In genomic region chr2:226838758-226839555, GRCh38 we compare ENCODE assay signal across 11 cellular contexts. TPM values are rescaled to one million over a fixed set of nuclear protein-coding genes. Genes with fewer than 3 reads are reported as not detected.
DNase-seq lines count a peak whose midpoint lies in the region; ATAC-seq and TF ChIP-seq lines count a peak whose summit lies in the region.
"Had no signal": no experiment of that assay in that cellular context is flagged by ENCODE, and none has a peak within 500 bp of the region (broad histone marks: within the 10 kb centered on the region; RNA-seq: fewer than 3 reads in every experiment).

No MANE protein-coding gene starts in this region.

- peaks cover 61% of the 10 kb centered on the region for H3K4me1 Mint-ChIP-seq in activated CD4-positive, alpha-beta T cell treated with anti-CD3 and anti-CD28 coated beads, Interleukin-2, amount 10 ng/mL, durations not matched to agents 7 days and 5 days
- peaks cover 44% of the 10 kb centered on the region for H3K4me1 Mint-ChIP-seq in HFFc6 (ENCODE audit: low read depth)
- peaks cover 73% of the 10 kb centered on the region for H3K4me1 Mint-ChIP-seq in activated T-cell treated with anti-CD3 and anti-CD28 coated beads, Interleukin-2, amount 50 U/mL, for 4 hours (ENCODE audit: low read depth)
- peaks cover 39 to 88% (median 77%) of the 10 kb centered on the region in 4 donors for H3K4me1 Mint-ChIP-seq in naive thymus-derived CD8-positive, alpha-beta T cell

- H3K27me3 Mint-ChIP-seq in activated CD4-positive, alpha-beta T cell treated with anti-CD3 and anti-CD28 coated beads, Interleukin-2, amount 10 ng/mL, durations not matched to agents 7 days and 5 days = no peaks in the 10 kb centered on the region
- H3K27me3 Mint-ChIP-seq in HFFc6 (ENCODE audit: insufficient read depth) = no peaks in the 10 kb centered on the region
- H3K27me3 Mint-ChIP-seq in activated T-cell treated with anti-CD3 and anti-CD28 coated beads, Interleukin-2, amount 50 U/mL, for 4 hours (ENCODE audit: low read depth) = no peaks in the 10 kb centered on the region
- H3K27me3 Mint-ChIP-seq in naive thymus-derived CD8-positive, alpha-beta T cell = no peaks in the 10 kb centered on the region

- no peak for TF ChIP-seq CTCF in HFFc6 (IDR thresholded peaks at IDR 0.05)

- H3K27ac ChIP-seq in neuronal stem cell (replicated peaks; ENCODE audit: low read length) = no peak overlapping the region

- H2AK5ac ChIP-seq in neuronal stem cell (ENCODE audit: low read depth, low read length) = no peak overlapping the region

- peaks cover 8% of the 10 kb centered on the region for H3K9me3 Mint-ChIP-seq in activated CD4-positive, alpha-beta T cell treated with anti-CD3 and anti-CD28 coated beads, Interleukin-2, amount 10 ng/mL, durations not matched to agents 7 days and 5 days
- peaks cover 7% of the 10 kb centered on the region; the same call in 1 of the 2 replicates for H3K9me3 Mint-ChIP-seq in HFFc6
- no peaks in the 10 kb centered on the region for H3K9me3 Mint-ChIP-seq in activated T-cell treated with anti-CD3 and anti-CD28 coated beads, Interleukin-2, amount 50 U/mL, for 4 hours
- H3K9me3 Mint-ChIP-seq in naive thymus-derived CD8-positive, alpha-beta T cell = no peaks in the 10 kb centered on the region

- peaks cover 61% of the 10 kb centered on the region for H3K36me3 Mint-ChIP-seq in activated CD4-positive, alpha-beta T cell treated with anti-CD3 and anti-CD28 coated beads, Interleukin-2, amount 10 ng/mL, durations not matched to agents 7 days and 5 days (ENCODE audit: low read depth)
- peaks cover 54% of the 10 kb centered on the region for H3K36me3 Mint-ChIP-seq in HFFc6 (ENCODE audit: low read depth)
- peaks cover 23% of the 10 kb centered on the region for H3K36me3 Mint-ChIP-seq in activated T-cell treated with anti-CD3 and anti-CD28 coated beads, Interleukin-2, amount 50 U/mL, for 4 hours (ENCODE audit: insufficient read depth)
- H3K36me3 Mint-ChIP-seq in naive thymus-derived CD8-positive, alpha-beta T cell = no peaks in the 10 kb centered on the region

- H4K8ac ChIP-seq in neuronal stem cell (ENCODE audit: low read depth, low read length) = no peak overlapping the region

- peaks cover 2 to 5% of the 10 kb centered on the region in 2 donors for H3K4me1 ChIP-seq in neuronal stem cell (ENCODE audit: control insufficient read depth in 2 of 2, insufficient read depth in 1 of 2, low read depth in 1 of 2, low read length in 2 of 2)

- H3K4ac ChIP-seq in neuronal stem cell (ENCODE audit: low read length) = no peak overlapping the region

- no peak for ATAC-seq in activated T-cell treated with anti-CD3 and anti-CD28 coated beads, Interleukin-2, amount 50 U/mL, for 4 hours
- no peak for ATAC-seq in naive thymus-derived CD8-positive, alpha-beta T cell
- ATAC-seq in HG02852 (IDR thresholded peaks at IDR 0.05; ENCODE audit: unreplicated experiment) = no peak

- POLR2A ChIA-PET in activated CD4-positive, alpha-beta T cell treated with anti-CD3 and anti-CD28 coated beads, Interleukin-2, amount 10 ng/mL, durations not matched to agents 7 days and 5 days (lab: Charles Lee) = no interaction called here
- POLR2A ChIA-PET in naive thymus-derived CD8-positive, alpha-beta T cell (lab: Charles Lee) = interaction anchor here (1.2 kb wide), 1 partner anchor 39 kb away, joined by 3 read pairs; the partner anchor contains the start of gene IRS1

- H3K14ac ChIP-seq in neuronal stem cell (ENCODE audit: low read length) = no peak overlapping the region

- H2AFZ ChIP-seq in neuronal stem cell (ENCODE audit: low read length) = no peak overlapping the region

- peaks cover 0 to 4% of the 10 kb centered on the region in 2 donors for H3K36me3 ChIP-seq in neuronal stem cell (replicated peaks in 1 of 2; ENCODE audit: control insufficient read depth in 2 of 2, insufficient read depth in 2 of 2, low read length in 2 of 2)

- peaks cover 0 to 3% (median 0%) of the 10 kb centered on the region in 3 experiments for H3K27me3 ChIP-seq in neuronal stem cell (ENCODE audit: control insufficient read depth in 3 of 3, insufficient read depth in 3 of 3, low read depth in 1 of 3, low read length in 3 of 3)

- peaks cover 0 to 18% of the 10 kb centered on the region in 2 donors for H3K9me3 ChIP-seq in neuronal stem cell (replicated peaks in 1 of 2; ENCODE audit: control insufficient read depth in 2 of 2, insufficient read depth in 1 of 2, low read depth in 1 of 2, low read length in 2 of 2)

- H3K18ac ChIP-seq in neuronal stem cell (ENCODE audit: low read length) = no peak overlapping the region

- CTCF ChIA-PET in activated CD4-positive, alpha-beta T cell treated with anti-CD3 and anti-CD28 coated beads, Interleukin-2, amount 10 ng/mL, durations not matched to agents 7 days and 5 days (lab: Charles Lee) = no interaction called here

- no peaks in the 10 kb centered on the region for H3K79me1 ChIP-seq in neuronal stem cell (ENCODE audit: low read depth, low read length)

- no peak overlapping the region for H2BK5ac ChIP-seq in neuronal stem cell (ENCODE audit: low read length)

- WGBS in neuronal stem cell (ENCODE audit: extremely low coverage in 2 of 2, insufficient read length in 2 of 2, insufficient replicate concordance in 1 of 2), 2 donors = no CpG with 5 or more reads among the region's 13 CpGs

- in situ Hi-C loops in ACHN (cut with HindIII; ENCODE audit: low pct_ligation_motif_present, low pct_unique_long_range_greater_than_20kb, low sequenced_read_pairs) = no loop called here

- no peak overlapping the region for H3K23ac ChIP-seq in neuronal stem cell (ENCODE audit: low read depth, low read length, poor library complexity)

- DNase-seq in activated CD4-positive, alpha-beta T cell treated with anti-CD3 and anti-CD28 coated beads, Interleukin-2, amount 10 ng/mL, durations not matched to agents 7 days and 5 days = no peak
- no peak for DNase-seq in activated CD4-positive, alpha-beta T cell treated with anti-CD3 and anti-CD28 coated beads for 48 hours
- DNase-seq in HFFc6 (no peak), ACHN (no peak), neuronal stem cell (ENCODE audit: low spot score) (no peak)
- DNase-seq in activated T-cell treated with anti-CD3 and anti-CD28 coated beads, Interleukin-2, amount 50 U/mL, for 4 hours = no peak
- DNase-seq in naive thymus-derived CD8-positive, alpha-beta T cell = no peak
- DNase-seq: activated CD4-positive, alpha-beta T cell treated with anti-CD3 and anti-CD28 coated beads for 4 hours; hippocampal formation; SHP77 treated with DMSO at 0.1 percent for 48 hours had no signal

- peak overlapping the region; percentile 43 for H3K4me3 Mint-ChIP-seq in activated CD4-positive, alpha-beta T cell treated with anti-CD3 and anti-CD28 coated beads, Interleukin-2, amount 10 ng/mL, durations not matched to agents 7 days and 5 days
- no peak overlapping the region for H3K4me3 Mint-ChIP-seq in HFFc6
- H3K4me3 Mint-ChIP-seq in activated T-cell treated with anti-CD3 and anti-CD28 coated beads, Interleukin-2, amount 50 U/mL, for 4 hours = peak overlapping the region; percentile 65
- H3K4me3 Mint-ChIP-seq in naive thymus-derived CD8-positive, alpha-beta T cell = peak overlapping the region in 8 of 10 donors; percentile 16 to 93 (median 30)

- no peak overlapping the region for H3K4me2 ChIP-seq in neuronal stem cell (ENCODE audit: insufficient read depth, low read length, poor library complexity, severe bottlenecking)

- no peak overlapping the region for H2BK12ac ChIP-seq in neuronal stem cell (ENCODE audit: low read length)

- H4K91ac ChIP-seq in neuronal stem cell (ENCODE audit: low read depth, low read length, poor library complexity) = no peak overlapping the region

- no peak overlapping the region for H2BK15ac ChIP-seq in neuronal stem cell (ENCODE audit: low read length)

- H3K4me3 ChIP-seq in neuronal stem cell (ENCODE audit: low read length in 2 of 2) = no peak overlapping the region

- no peak overlapping the region for H2BK120ac ChIP-seq in neuronal stem cell (ENCODE audit: low read depth, low read length)

- no peak overlapping the region for H3K9ac ChIP-seq in neuronal stem cell (ENCODE audit: low read depth, low read length, poor library complexity)

- H3K27ac Mint-ChIP-seq in activated CD4-positive, alpha-beta T cell treated with anti-CD3 and anti-CD28 coated beads, Interleukin-2, amount 10 ng/mL, durations not matched to agents 7 days and 5 days = peak overlapping the region; percentile 100
- H3K27ac Mint-ChIP-seq in HFFc6 = peak overlapping the region; percentile 35; the same call in 1 of the 2 replicates
- peak overlapping the region; percentile 80 to 100 (median 98) for H3K27ac Mint-ChIP-seq in naive thymus-derived CD8-positive, alpha-beta T cell

RNA-seq across cellular contexts. Expression of gene RHBDD1, which starts 3.1 kb away (rescaled TPM):
- 10 to 100 TPM; 35.5 to 45.9 TPM for total RNA-seq in activated CD4-positive, alpha-beta T cell treated with anti-CD3 and anti-CD28 coated beads, Interleukin-2, amount 10 ng/mL, durations not matched to agents 7 days and 5 days
- 10 to 100 TPM; 34.3 to 50.7 (median 42.3) TPM for total RNA-seq in HFFc6 (2021; fragmentation: NEBNext Ultra II Directional; extraction: Animal tissue kit (Norgen Biotek cat#: 25700))
- total RNA-seq in activated T-cell treated with anti-CD3 and anti-CD28 coated beads, Interleukin-2, amount 50 U/mL, for 4 hours = 10 to 100 TPM; 37.9 to 40.0 (median 38.7) TPM
- total RNA-seq in naive thymus-derived CD8-positive, alpha-beta T cell = 10 to 100 TPM; 53.5 to 55.6 TPM
- polyA plus RNA-seq in naive thymus-derived CD8-positive, alpha-beta T cell = 10 to 100 TPM; 13.7 to 20.4 (median 14.8) TPM
- 16.6 TPM for polyA plus RNA-seq in neuronal stem cell (2013, experiment 1 of 2)
- 15.3 TPM for polyA plus RNA-seq in neuronal stem cell (2013, experiment 2 of 2)

RNA-seq across cellular contexts. Expression of gene IRS1, which starts 39.3 kb away (rescaled TPM):
- 1 to 10 TPM; 6.6 to 6.9 TPM for total RNA-seq in activated CD4-positive, alpha-beta T cell treated with anti-CD3 and anti-CD28 coated beads, Interleukin-2, amount 10 ng/mL, durations not matched to agents 7 days and 5 days
- 10 to 100 TPM; 37.4 to 49.9 (median 44.4) TPM for total RNA-seq in HFFc6 (2021; fragmentation: NEBNext Ultra II Directional; extraction: Animal tissue kit (Norgen Biotek cat#: 25700))
- 1 to 10 TPM; 3.9 to 4.6 (median 4.6) TPM for total RNA-seq in activated T-cell treated with anti-CD3 and anti-CD28 coated beads, Interleukin-2, amount 50 U/mL, for 4 hours
- total RNA-seq in naive thymus-derived CD8-positive, alpha-beta T cell = 10 to 100 TPM; 11.4 to 14.0 TPM
- polyA plus RNA-seq in naive thymus-derived CD8-positive, alpha-beta T cell = under 1 TPM; 0.51 to 0.84 (median 0.64) TPM
- polyA plus RNA-seq in neuronal stem cell (2013, experiment 1 of 2) = 11.0 TPM
- polyA plus RNA-seq in neuronal stem cell (2013, experiment 2 of 2) = 11.6 TPM

Comparison
In these comparisons a context has a peak if more than half of its experiments do, and no peak if none do; other contexts are left out.
1. H3K27ac Mint-ChIP-seq: peak in every context shown above with its lines; median percentile 100 in activated CD4-positive, alpha-beta T cell treated with anti-CD3 and anti-CD28 coated beads, Interleukin-2, amount 10 ng/mL, durations not matched to agents 7 days and 5 days; 98 in naive thymus-derived CD8-positive, alpha-beta T cell; 35 in HFFc6.